Comparison of ENCODE assay signal across 8 cellular contexts in genomic region chr15:52227456-52227855, GRCh38. TPM values are rescaled to one million over a fixed set of nuclear protein-coding genes. Genes with fewer than 3 reads are reported as not detected.
DNase-seq lines count a peak whose midpoint lies in the region; ATAC-seq, FAIRE-seq and TF ChIP-seq lines count a peak whose summit lies in the region.

No MANE protein-coding gene starts in this region.

- TF ChIP-seq CTCF in GM10248 (IDR thresholded peaks at IDR 0.05; ENCODE audit: control extremely low read depth, extremely low read depth, low read depth, missing control alignments) (peak; percentile 83), RWPE1 (conservative IDR thresholded peaks at IDR 0.05; ENCODE audit: low read depth) (peak; percentile 92), gastroesophageal sphincter (IDR thresholded peaks at IDR 0.05) (peak; percentile 58 to 73 (median 70)), parathyroid adenoma (IDR thresholded peaks at IDR 0.05) (peak; percentile 58)

- H3K9me3 ChIP-seq in gastroesophageal sphincter (no peaks in the 10 kb centered on the region), parathyroid adenoma (ENCODE audit: control insufficient read depth, low read length) (no peaks in the 10 kb centered on the region)

- TF ChIP-seq POLR2A in H54 (IDR thresholded peaks at IDR 0.05; ENCODE audit: low read depth, low read length): no peak
- TF ChIP-seq POLR2A in gastroesophageal sphincter (IDR thresholded peaks at IDR 0.05): no peak

- H3K27ac ChIP-seq in RWPE1: no peak overlapping the region
- no peak overlapping the region for H3K27ac ChIP-seq in gastroesophageal sphincter
- H3K27ac ChIP-seq in parathyroid adenoma: no peak overlapping the region

- H3K4me3 ChIP-seq in gastroesophageal sphincter (no peak overlapping the region), parathyroid adenoma (ENCODE audit: low read depth, low read length) (no peak overlapping the region)

- H3K79me2 ChIP-seq in parathyroid adenoma: no peaks in the 10 kb centered on the region

- H3K4me1 ChIP-seq in gastroesophageal sphincter (no peaks in the 10 kb centered on the region), parathyroid adenoma (no peaks in the 10 kb centered on the region)

- FAIRE-seq in H54 (lab: Jason Lieb, UNC) (no peak), urothelium cell line (lab: Jason Lieb, UNC) (no peak)

- no peak overlapping the region for H3K4me2 ChIP-seq in parathyroid adenoma (ENCODE audit: low read length)

- H3K36me3 ChIP-seq in gastroesophageal sphincter (peaks cover 0 to 20% of the 10 kb centered on the region in 2 donors), parathyroid adenoma (ENCODE audit: control insufficient read depth, insufficient read depth, low read length) (no peaks in the 10 kb centered on the region)

- no peak overlapping the region for H2AFZ ChIP-seq in parathyroid adenoma

- DNase-seq in GM10248 (ENCODE audit: extremely low spot score) (peak; percentile 79), H54 (ENCODE audit: insufficient read length, low spot score) (peak; percentile 35), Kasumi-1 (lab: John Stamatoyannopoulos, UW) (peak; percentile 85 to 91), RWPE1 (ENCODE audit: low spot score) (peak; percentile 80), urothelium cell line (ENCODE audit: low spot score) (peak; percentile 73)
- DNase-seq in activated T-helper 9 cell treated with anti-CD3 and anti-CD28 coated beads, Interleukin-2, amount 50 U/mL, for 16 hours (ENCODE audit: low read depth): peak; percentile 37

- WGBS in gastroesophageal sphincter (ENCODE audit: low coverage in 1 of 2), 2 donors: 46 to 95% methylated on average over 2 to 5 of the region's 5 CpGs

- CTCF ChIA-PET in GM10248 (lab: Yijun Ruan, JAX) (interaction anchor here (0.6 to 7.4 kb wide), 53 partner anchors 10 to 681 kb away, joined by 3 to 82 read pairs (median 4); partner anchors contain the start of genes GNB5, LEO1, MAPK6 and TMOD3), RWPE1 (lab: Yijun Ruan, JAX) (interaction anchor here (0.5 to 1.7 kb wide), 11 partner anchors 12 to 845 kb away, joined by 3 to 9 read pairs (median 3); no protein-coding TSS in a partner anchor)

- no peak overlapping the region for H3K9ac ChIP-seq in parathyroid adenoma

- H3K27me3 ChIP-seq in gastroesophageal sphincter: no peaks in the 10 kb centered on the region
- H3K27me3 ChIP-seq in parathyroid adenoma (ENCODE audit: control insufficient read depth, insufficient read depth, low read length): no peaks in the 10 kb centered on the region

- peak; percentile 78 for ATAC-seq in gastroesophageal sphincter

- POLR2A ChIA-PET in GM10248 (lab: Yijun Ruan, JAX): interaction anchor here (0.7 kb wide), 1 partner anchor 610 kb away, joined by 3 read pairs; no protein-coding TSS in a partner anchor
- POLR2A ChIA-PET in RWPE1 (lab: Yijun Ruan, JAX; ENCODE audit: low non-redundant PET): no interaction called here

- no peak for TF ChIP-seq EP300 in gastroesophageal sphincter (IDR thresholded peaks at IDR 0.05)

RNA-seq across cellular contexts. Expression of gene GNB5, which starts 36.3 kb away (rescaled TPM):
- 10 to 100 TPM; 37.8 to 57.3 (median 47.9) TPM for total RNA-seq in gastroesophageal sphincter

Comparison
In these comparisons a context has a peak if more than half of its experiments do, and no peak if none do; other contexts are left out.
1. DNase-seq: peak in every context shown above with its lines; median percentile 88 in Kasumi-1; 80 in RWPE1; 79 in GM10248; 73 in urothelium cell line; 37 in activated T-helper 9 cell treated with anti-CD3 and anti-CD28 coated beads, Interleukin-2, amount 50 U/mL, for 16 hours; 35 in H54.